ENCODE assay signal across 15 cellular contexts in the genomic region with DNA sequence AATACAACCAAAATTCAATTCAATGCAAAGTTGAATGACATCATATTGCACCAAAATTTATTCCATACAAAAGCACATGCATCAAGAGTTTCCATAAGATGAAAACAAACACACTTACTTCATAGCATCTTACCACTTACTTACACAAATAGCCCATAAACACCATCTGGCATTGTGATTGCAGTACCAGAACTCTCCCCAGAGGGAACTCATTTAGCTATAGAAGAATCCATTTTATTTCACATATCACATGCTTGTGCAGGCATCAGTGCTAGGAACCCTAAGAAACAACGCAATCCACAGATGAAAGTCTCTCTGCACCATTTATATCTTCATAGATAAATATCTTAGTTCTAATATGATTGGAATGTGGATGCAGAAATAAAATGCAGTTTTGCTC.
DNase-seq lines count a peak whose midpoint lies in the region; ATAC-seq and TF ChIP-seq lines count a peak whose summit lies in the region.
"Had no signal": no experiment of that assay in that cellular context is flagged by ENCODE, and none has a peak within 500 bp of the region (broad histone marks: within the 10 kb centered on the region; RNA-seq: fewer than 3 reads in every experiment).

No MANE protein-coding gene starts in this region.

- intact Hi-C loops in ovary (cut with DNase I) = no loop called here

- 94 to 98% (median 95%) methylated on average over 1 of the region's 1 CpG for WGBS in ovary, 3 donors

- no peak overlapping the region for H3K4me3 Mint-ChIP-seq in mesothelial cell of epicardium
- H3K4me3 Mint-ChIP-seq: CD8-positive, alpha-beta memory T cell had no signal

- H3K27me3 Mint-ChIP-seq in mesothelial cell of epicardium (ENCODE audit: low read depth) = no peaks in the 10 kb centered on the region

- ATAC-seq in GM19328 (IDR thresholded peaks at IDR 0.05; ENCODE audit: unreplicated experiment) = no peak
- ATAC-seq in GM18868 (IDR thresholded peaks at IDR 0.05; ENCODE audit: unreplicated experiment) = no peak
- ATAC-seq: GM12878 had no signal

- no peak for TF ChIP-seq POLR2A in ovary (IDR thresholded peaks at IDR 0.05)

- no peaks in the 10 kb centered on the region for H3K36me3 ChIP-seq in ovary
- H3K36me3 ChIP-seq: BLaER1 had no signal

- no peak overlapping the region for H3K4me3 ChIP-seq in ovary
- H3K4me3 ChIP-seq: BLaER1, GM12878 had no signal

- DNase-seq in NCI-H1436 (lab: John Stamatoyannopoulos, UW) (peak; percentile 50), NCI-H1436 treated with DMSO at 0.1 percent for 48 hours (lab: John Stamatoyannopoulos, UW) (no peak), NAMALWA (ENCODE audit: low spot score) (peak; percentile 7), NCI-H524 treated with DMSO at 0.1 percent for 48 hours (lab: John Stamatoyannopoulos, UW) (peak; percentile 2), mesothelial cell of epicardium (ENCODE audit: low spot score in 2 of 2, unreplicated experiment in 2 of 2) (no peak), ovary (no peak)
- DNase-seq: AML-193; Caco-2; CD8-positive, alpha-beta memory T cell; HCEC 1CT had no signal

- H3K4me1 Mint-ChIP-seq in mesothelial cell of epicardium = peaks cover 26% of the 10 kb centered on the region
- H3K4me1 Mint-ChIP-seq: CD8-positive, alpha-beta memory T cell had no signal

- TF ChIP-seq CTCF in mesothelial cell of epicardium (IDR thresholded peaks at IDR 0.05; ENCODE audit: unreplicated experiment) (no peak), ovary (IDR thresholded peaks at IDR 0.05) (no peak)

- H3K27me3 ChIP-seq in ovary = no peaks in the 10 kb centered on the region
- H3K27me3 ChIP-seq: BLaER1 had no signal

- H3K27ac Mint-ChIP-seq in mesothelial cell of epicardium = peak overlapping the region; percentile 70
- H3K27ac Mint-ChIP-seq: CD8-positive, alpha-beta memory T cell had no signal

- H3K36me3 Mint-ChIP-seq in mesothelial cell of epicardium = no peaks in the 10 kb centered on the region
- H3K36me3 Mint-ChIP-seq: CD8-positive, alpha-beta memory T cell had no signal

- no peaks in the 10 kb centered on the region for H3K9me3 ChIP-seq in ovary
- H3K9me3 ChIP-seq: BLaER1, Caco-2 had no signal

- H3K27ac ChIP-seq in ovary = no peak overlapping the region
- H3K27ac ChIP-seq: 22Rv1, BLaER1 had no signal

- H3K4me1 ChIP-seq in ovary (ENCODE audit: insufficient read depth) = no peaks in the 10 kb centered on the region
- H3K4me1 ChIP-seq: BLaER1, Caco-2 had no signal

- no peak for TF ChIP-seq EP300 in ovary (IDR thresholded peaks at IDR 0.05)

- H3K9me3 Mint-ChIP-seq in mesothelial cell of epicardium = peaks cover under 1% of the 10 kb centered on the region

Comparison
In these comparisons a context has a peak if more than half of its experiments do, and no peak if none do; other contexts are left out.
1. DNase-seq: peak in NCI-H1436 (single experiment), NAMALWA (single experiment) and NCI-H524 treated with DMSO at 0.1 percent for 48 hours (single experiment); none in NCI-H1436 treated with DMSO at 0.1 percent for 48 hours (single experiment), mesothelial cell of epicardium (0 of 2) and ovary (0 of 5).